Comparison of ENCODE assay signal across 8 cellular contexts in genomic region chr6:167827588-167828324, GRCh38. TPM values are rescaled to one million over a fixed set of nuclear protein-coding genes. Genes with fewer than 3 reads are reported as not detected.
A peak's percentile ranks its signal among the peaks of the same experiment; 100 is the strongest.
DNase-seq lines count a peak whose midpoint lies in the region; ATAC-seq and TF ChIP-seq lines count a peak whose summit lies in the region.

No MANE protein-coding gene starts in this region.

- TF ChIP-seq CTCF in HEK293 (tag by site-specific recombination; IDR thresholded peaks at IDR 0.05) (no peak), fibroblast of lung (conservative IDR thresholded peaks at IDR 0.05 in 1 of 2, IDR thresholded peaks at IDR 0.05 in 1 of 2; ENCODE audit: low read depth in 1 of 2, low read length in 2 of 2) (no peak), transverse colon (IDR thresholded peaks at IDR 0.05) (no peak)

- peaks cover 3 to 10% of the 10 kb centered on the region in 2 donors for H3K36me3 Mint-ChIP-seq in activated T-cell treated with anti-CD3 and anti-CD28 coated beads, Interleukin-2, amount 50 U/mL, for 72 hours (ENCODE audit: insufficient read depth in 2 of 2)

- peak overlapping the region; percentile 5 for H2AFZ ChIP-seq in fibroblast of lung (ENCODE audit: low read length)

- peaks cover 73% of the 10 kb centered on the region for H3K27me3 Mint-ChIP-seq in activated T-cell treated with anti-CD3 and anti-CD28 coated beads, Interleukin-2, amount 50 U/mL, for 72 hours (ENCODE audit: low read depth)

- H3K27ac ChIP-seq in HEK293 (ENCODE audit: extremely low read depth, low read depth, low read length), result peak overlapping the region; percentile 78
- H3K27ac ChIP-seq in fibroblast of lung (ENCODE audit: insufficient read depth, low read length), result peak overlapping the region; percentile 38
- H3K27ac ChIP-seq in muscle layer of colon (ENCODE audit: low read depth, low read length), result peak overlapping the region; percentile 66
- peak overlapping the region; percentile 84 to 90 (median 86) for H3K27ac ChIP-seq in transverse colon

- H3K9ac ChIP-seq in fibroblast of lung (ENCODE audit: insufficient read depth, low read length) (peak overlapping the region; percentile 55), muscle layer of colon (ENCODE audit: low read length) (peak overlapping the region; percentile 58)

- H3K27me3 ChIP-seq in fibroblast of lung (ENCODE audit: control insufficient read depth, insufficient read depth, low read length) (no peaks in the 10 kb centered on the region), muscle layer of colon (ENCODE audit: control insufficient read depth in 1 of 2, insufficient read depth in 2 of 2, low read length in 2 of 2) (no peaks in the 10 kb centered on the region), transverse colon (no peaks in the 10 kb centered on the region)

- H3K36me3 ChIP-seq in HEK293 (ENCODE audit: control insufficient read depth in 2 of 2, insufficient read depth in 1 of 2, low read length in 2 of 2), result no peaks in the 10 kb centered on the region
- H3K36me3 ChIP-seq in fibroblast of lung (ENCODE audit: control insufficient read depth, insufficient read depth, low read length), result no peaks in the 10 kb centered on the region
- no peaks in the 10 kb centered on the region for H3K36me3 ChIP-seq in muscle layer of colon (ENCODE audit: insufficient read depth, low read length)
- no peaks in the 10 kb centered on the region for H3K36me3 ChIP-seq in transverse colon

- peak overlapping the region; percentile 76 for H3K27ac Mint-ChIP-seq in activated T-cell treated with anti-CD3 and anti-CD28 coated beads, Interleukin-2, amount 50 U/mL, for 72 hours

- DNase-seq in NCI-H2196 (lab: John Stamatoyannopoulos, UW; ENCODE audit: unreplicated experiment), result peak; percentile 23
- DNase-seq in NCI-H2196 treated with DMSO at 0.1 percent for 48 hours (lab: John Stamatoyannopoulos, UW; ENCODE audit: unreplicated experiment), result no peak
- DNase-seq in NCI-H146 (lab: John Stamatoyannopoulos, UW), result peak; percentile 81
- DNase-seq in activated T-cell treated with anti-CD3 and anti-CD28 coated beads, Interleukin-2, amount 50 U/mL, for 72 hours, result peak; percentile 34 to 36
- DNase-seq in fibroblast of lung (ENCODE audit: low read depth in 2 of 2), result peak; percentile 34 to 43
- DNase-seq in transverse colon, result peak; percentile 72

- peak overlapping the region; percentile 92 for H3K4me3 ChIP-seq in HEK293 (ENCODE audit: low read depth, low read length)
- H3K4me3 ChIP-seq in fibroblast of lung (replicated peaks in 1 of 4; ENCODE audit: control extremely low read depth in 1 of 4, insufficient read depth in 1 of 4, low read depth in 3 of 4, low read length in 4 of 4), result peak overlapping the region; percentile 51 to 80 (median 64)
- peak overlapping the region; percentile 52 to 86 for H3K4me3 ChIP-seq in muscle layer of colon (ENCODE audit: low read depth in 1 of 2, low read length in 2 of 2)
- H3K4me3 ChIP-seq in transverse colon, result peak overlapping the region; percentile 46 to 70 (median 62)

- in situ Hi-C loops in transverse colon (cut with MboI; ENCODE audit: low pct_ligation_motif_present in 1 of 4, low pct_unique_long_range_greater_than_20kb in 1 of 4, low sequenced_read_pairs in 3 of 4), result no loop called here

- 5 to 12% methylated on average over 5 to 30 of the region's 50 CpGs for WGBS in transverse colon (ENCODE audit: low coverage in 1 of 2), 2 donors

- peaks cover 43% of the 10 kb centered on the region for H3K4me1 Mint-ChIP-seq in activated T-cell treated with anti-CD3 and anti-CD28 coated beads, Interleukin-2, amount 50 U/mL, for 72 hours (ENCODE audit: low read depth)

- H3K9me3 Mint-ChIP-seq in activated T-cell treated with anti-CD3 and anti-CD28 coated beads, Interleukin-2, amount 50 U/mL, for 72 hours, result no peaks in the 10 kb centered on the region

- no peaks in the 10 kb centered on the region for H4K20me1 ChIP-seq in fibroblast of lung (ENCODE audit: control insufficient read depth, extremely low read depth, insufficient read depth, low read length)

- peak; percentile 18 to 25 for ATAC-seq in activated T-cell treated with anti-CD3 and anti-CD28 coated beads, Interleukin-2, amount 50 U/mL, for 72 hours (replicated peaks in 1 of 2)

- POLR2A ChIA-PET in HEK293 (lab: Yijun Ruan, JAX), result interaction anchor here (0.8 to 1.3 kb wide), 3 partner anchors 28 to 65 kb away, joined by 3 to 5 read pairs (median 3); no protein-coding TSS in a partner anchor

- TF ChIP-seq POLR2A in transverse colon (IDR thresholded peaks at IDR 0.05), result peak; percentile 64

- CTCF ChIA-PET in HEK293 (lab: Yijun Ruan, JAX), result interaction anchor here (0.7 to 1.6 kb wide), 6 partner anchors 15 to 77 kb away, joined by 3 to 7 read pairs (median 4); no protein-coding TSS in a partner anchor

- peaks cover 22% of the 10 kb centered on the region for H3K79me2 ChIP-seq in fibroblast of lung (ENCODE audit: control insufficient read depth, insufficient read depth, low read length)

- peak overlapping the region; percentile 77 for H3K4me2 ChIP-seq in fibroblast of lung (ENCODE audit: extremely low read depth, insufficient read depth, low read length)

- H3K4me1 ChIP-seq in HEK293 (ENCODE audit: control insufficient read depth, insufficient read depth, low read length) (peaks cover 25% of the 10 kb centered on the region), fibroblast of lung (ENCODE audit: control insufficient read depth, extremely low read depth, insufficient read depth, low read length) (peaks cover 6% of the 10 kb centered on the region), muscle layer of colon (ENCODE audit: insufficient read depth, low read length) (peaks cover 29% of the 10 kb centered on the region), transverse colon (peaks cover 5 to 46% (median 18%) of the 10 kb centered on the region in 4 donors)

- intact Hi-C loops in transverse colon (cut with DNase I; ENCODE audit: low total_unique reads), result no loop called here

- no peak for TF ChIP-seq EP300 in transverse colon (IDR thresholded peaks at IDR 0.05; ENCODE audit: low read depth)

- H3K9me3 ChIP-seq in HEK293 (ENCODE audit: control insufficient read depth, insufficient read depth, low read depth, low read length) (no peaks in the 10 kb centered on the region), fibroblast of lung (ENCODE audit: control insufficient read depth, insufficient read depth, low read depth, low read length) (no peaks in the 10 kb centered on the region), muscle layer of colon (ENCODE audit: low read length) (no peaks in the 10 kb centered on the region), transverse colon (no peaks in the 10 kb centered on the region)

- peak overlapping the region; percentile 84 to 90 for H3K4me3 Mint-ChIP-seq in activated T-cell treated with anti-CD3 and anti-CD28 coated beads, Interleukin-2, amount 50 U/mL, for 72 hours

TF ChIP-seq in HEK293, 187 proteins besides CTCF, POLR2A, EP300 and RAD21 (continues in another document):
- TF ChIP-seq ZNF391 (tag by site-specific recombination; IDR thresholded peaks at IDR 0.05; ENCODE audit: borderline replicate concordance, low read depth), result no peak
- no peak for TF ChIP-seq ZNF366 (tag by site-specific recombination; conservative IDR thresholded peaks at IDR 0.05)
- TF ChIP-seq ZNF23 (tag by site-specific recombination; IDR thresholded peaks at IDR 0.05; ENCODE audit: borderline replicate concordance), result no peak
- TF ChIP-seq ZNF157 (tag by site-specific recombination; IDR thresholded peaks at IDR 0.05), result no peak
- no peak for TF ChIP-seq ZNF830 (tag by site-specific recombination; IDR thresholded peaks at IDR 0.05; ENCODE audit: low read depth)
- no peak for TF ChIP-seq ELK4 (IDR thresholded peaks at IDR 0.05; ENCODE audit: borderline replicate concordance, low read depth, low read length)
- TF ChIP-seq ZNF426 (tag by site-specific recombination; IDR thresholded peaks at IDR 0.05), result peak; percentile 8; the same call in 1 of the 2 replicates
- TF ChIP-seq ZNF707 (tag by site-specific recombination; IDR thresholded peaks at IDR 0.05), result no peak
- TF ChIP-seq ZNF610 (tag by site-specific recombination; IDR thresholded peaks at IDR 0.05; ENCODE audit: borderline replicate concordance), result no peak
- no peak for TF ChIP-seq ZNF837 (tag by site-specific recombination; IDR thresholded peaks at IDR 0.05)
- TF ChIP-seq TRIM28 (IDR thresholded peaks at IDR 0.05; ENCODE audit: borderline replicate concordance, low read length), result no peak
- 0 out of 2 replicates have a peak, but pooled peaks have one; percentile 30 for TF ChIP-seq KLF16 (tag by site-specific recombination; IDR thresholded peaks at IDR 0.05)
- no peak for TF ChIP-seq ZNF791 (tag by site-specific recombination; IDR thresholded peaks at IDR 0.05)
- no peak for TF ChIP-seq ZNF580 (tag by site-specific recombination; IDR thresholded peaks at IDR 0.05)
- TF ChIP-seq ZNF571 (tag by site-specific recombination; IDR thresholded peaks at IDR 0.05), result no peak
- no peak for TF ChIP-seq ZNF394 (tag by site-specific recombination; IDR thresholded peaks at IDR 0.05; ENCODE audit: borderline replicate concordance)
- no peak for TF ChIP-seq ZNF248 (tag by site-specific recombination; IDR thresholded peaks at IDR 0.05)
- TF ChIP-seq ZBTB20 (tag by site-specific recombination; IDR thresholded peaks at IDR 0.05), result peak; percentile 80
- TF ChIP-seq ZNF560 (tag by site-specific recombination; IDR thresholded peaks at IDR 0.05; ENCODE audit: borderline replicate concordance), result no peak

RNA-seq across cellular contexts. Expression of gene AFDN, which starts 1.0 kb away (rescaled TPM):
- total RNA-seq in activated T-cell treated with anti-CD3 and anti-CD28 coated beads, Interleukin-2, amount 50 U/mL, for 72 hours, result 10 to 100 TPM; 21.6 to 31.9 TPM
- 40.1 and 57.1 TPM in 2 replicates for total RNA-seq in fibroblast of lung
- 20.5 and 21.0 TPM in 2 replicates for polyA plus RNA-seq in fibroblast of lung
- 16.8 and 19.7 TPM in 2 replicates for polyA plus RNA-seq in fibroblast of lung (2012)
- 18.1 and 38.6 TPM in 2 replicates for polyA minus RNA-seq in fibroblast of lung (ENCODE audit: low replicate concordance)
- 100 to 1,000 TPM; 148 to 371 (median 204) TPM for total RNA-seq in transverse colon
